In the genomic region with DNA sequence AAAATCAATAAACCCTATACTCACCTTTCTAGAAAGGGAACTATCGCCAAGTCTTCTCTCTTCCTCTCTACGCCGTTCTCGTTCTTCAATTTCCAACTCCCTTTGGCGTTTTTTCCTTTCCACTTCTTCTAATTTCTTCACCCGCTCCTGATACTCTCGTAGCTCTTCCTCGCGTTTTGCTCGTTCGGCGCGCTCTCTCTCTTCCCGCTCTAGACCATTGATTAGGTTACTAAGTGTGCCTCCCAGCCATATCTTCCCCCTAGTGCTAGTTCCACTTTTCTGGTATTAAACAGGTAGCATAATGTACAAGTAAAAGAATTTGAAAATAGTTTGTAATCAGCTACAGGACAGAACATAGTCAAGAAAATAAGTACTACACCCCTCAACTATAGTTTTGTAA, we compare ENCODE assay signal across 1 cellular context.
TF ChIP-seq lines count a peak whose summit lies in the region.

No MANE protein-coding gene starts in this region.

TF ChIP-seq in HepG2, 621 proteins besides CTCF, POLR2A, EP300 and RAD21:
- TF ChIP-seq ZNF256 (CRISPR knock-in tag; conservative IDR thresholded peaks at IDR 0.05) = no peak
- no peak for TF ChIP-seq ZNF773 (CRISPR knock-in tag; IDR thresholded peaks at IDR 0.05; ENCODE audit: borderline replicate concordance)
- TF ChIP-seq FOXM1 (CRISPR knock-in tag; IDR thresholded peaks at IDR 0.05) = no peak
- peak; percentile 65 for TF ChIP-seq RBM22 (optimal IDR thresholded peaks at IDR 0.05; ENCODE audit: low read length)
TF ChIP-seq in HepG2: peak in this region for 1.
